In genomic region chr17:17947966-17948365, GRCh38 we compare ENCODE assay signal across 15 cellular contexts. TPM values are rescaled to one million over a fixed set of nuclear protein-coding genes. Genes with fewer than 3 reads are reported as not detected.
DNase-seq lines count a peak whose midpoint lies in the region; FAIRE-seq and TF ChIP-seq lines count a peak whose summit lies in the region.
"Had no signal": no experiment of that assay in that cellular context is flagged by ENCODE, and none has a peak within 500 bp of the region (broad histone marks: within the 10 kb centered on the region; RNA-seq: fewer than 3 reads in every experiment).

No MANE protein-coding gene starts in this region.

- H3K27ac Mint-ChIP-seq in astrocyte (ENCODE audit: unreplicated experiment) (no peak overlapping the region), mesothelial cell of epicardium (peak overlapping the region; percentile 86)
- H3K27ac Mint-ChIP-seq: activated CD4-positive, alpha-beta memory T cell treated with anti-CD3 and anti-CD28 coated beads, Interleukin-2, amount 10 ng/mL, durations not matched to agents 7 days and 5 days; endodermal cell; IgD-negative memory B cell had no signal

- TF ChIP-seq CTCF in AG04450 (IDR thresholded peaks at IDR 0.05; ENCODE audit: low read depth, low read length) (no peak), astrocyte (IDR thresholded peaks at IDR 0.05; ENCODE audit: insufficient read depth, low read depth, low read length) (no peak), mesothelial cell of epicardium (IDR thresholded peaks at IDR 0.05; ENCODE audit: unreplicated experiment) (no peak)

- H3F3A ChIP-seq in GM23248 (ENCODE audit: insufficient read depth) = peaks cover 13% of the 10 kb centered on the region; the same call in 1 of the 2 replicates

- H3K9me3 ChIP-seq in AG04450 (ENCODE audit: control insufficient read depth, insufficient read depth, low read length) = no peaks in the 10 kb centered on the region
- H3K9me3 ChIP-seq in GM23248 (ENCODE audit: low read depth) = no peaks in the 10 kb centered on the region
- no peaks in the 10 kb centered on the region for H3K9me3 ChIP-seq in astrocyte (ENCODE audit: insufficient read depth, low read depth, low read length)
- H3K9me3 ChIP-seq: gastrocnemius medialis, Peyer's patch had no signal

- H3K4me2 ChIP-seq in GM23248 (ENCODE audit: unreplicated experiment) (peak overlapping the region; percentile 39), astrocyte (ENCODE audit: low read length) (peak overlapping the region; percentile 49)

- H3K27me3 ChIP-seq in AG04450 (ENCODE audit: control insufficient read depth, insufficient read depth, low read length) = no peaks in the 10 kb centered on the region
- H3K27me3 ChIP-seq in GM23248 (replicated peaks; ENCODE audit: insufficient read depth) = no peaks in the 10 kb centered on the region
- H3K27me3 ChIP-seq in astrocyte (ENCODE audit: insufficient read depth, low read length) = no peaks in the 10 kb centered on the region
- H3K27me3 ChIP-seq: gastrocnemius medialis, Peyer's patch had no signal

- WGBS in GM23248 (ENCODE audit: low coverage in 1 of 2, low lambda C conversion rate in 2 of 2, missing lambda C conversion rate in 2 of 2), 2 experiments = 33 to 40% methylated on average over 1 of the region's 1 CpG

- H3K27ac ChIP-seq in AG04450 (ENCODE audit: low read depth, low read length) = peak overlapping the region; percentile 31
- peak overlapping the region; percentile 29 for H3K27ac ChIP-seq in GM23248
- no peak overlapping the region for H3K27ac ChIP-seq in astrocyte (ENCODE audit: low read depth, low read length)
- H3K27ac ChIP-seq: gastrocnemius medialis had no signal

- H3K4me3 ChIP-seq in AG04450 (ENCODE audit: low read depth, low read length) (no peak overlapping the region), GM23248 (0 out of 2 replicates have a peak overlapping the region, but pooled peaks have one; percentile 2), astrocyte (ENCODE audit: insufficient read depth, low read depth, low read length) (no peak overlapping the region)
- H3K4me3 ChIP-seq: gastrocnemius medialis, Peyer's patch had no signal

- H3K36me3 Mint-ChIP-seq in astrocyte (ENCODE audit: low read depth, unreplicated experiment) = no peaks in the 10 kb centered on the region
- H3K36me3 Mint-ChIP-seq in mesothelial cell of epicardium = no peaks in the 10 kb centered on the region

- H3K4me1 ChIP-seq in GM23248 (ENCODE audit: insufficient read depth) = peaks cover 28% of the 10 kb centered on the region
- peaks cover 21% of the 10 kb centered on the region for H3K4me1 ChIP-seq in astrocyte (ENCODE audit: insufficient read depth, low read length)

- DNase-seq in AG04450 (ENCODE audit: low read depth, low spot score) (no peak), GM23248 (peak; percentile 57), astrocyte (ENCODE audit: low read depth) (no peak), mesothelial cell of epicardium (ENCODE audit: low spot score in 2 of 2, unreplicated experiment in 2 of 2) (no peak), NCI-H2081 treated with DMSO at 0.1 percent for 48 hours (lab: John Stamatoyannopoulos, UW) (no peak), NCI-H526 treated with DMSO at 0.1 percent for 48 hours (lab: John Stamatoyannopoulos, UW) (no peak), NCI-H1436 treated with DMSO at 0.1 percent for 48 hours (lab: John Stamatoyannopoulos, UW) (no peak)
- DNase-seq: activated CD4-positive, alpha-beta memory T cell treated with anti-CD3 and anti-CD28 coated beads, Interleukin-2, amount 10 ng/mL, durations not matched to agents 7 days and 5 days; aorta; endodermal cell; gastrocnemius medialis; GOT3; stimulated activated CD4-positive, alpha-beta T cell treated with anti-CD3 and anti-CD28 coated beads, Interleukin-2, amount 100 ng/mL, for 24 hours had no signal

- POLR2A ChIA-PET in AG04450 (lab: Yijun Ruan, JAX) = interaction anchor here (1.1 kb wide), 1 partner anchor 34 kb away, joined by 3 read pairs; no protein-coding TSS in a partner anchor

- no peaks in the 10 kb centered on the region for H3K9me2 ChIP-seq in GM23248 (ENCODE audit: insufficient read depth)

- no peak overlapping the region for H3K4me3 Mint-ChIP-seq in astrocyte (ENCODE audit: unreplicated experiment)
- no peak overlapping the region for H3K4me3 Mint-ChIP-seq in mesothelial cell of epicardium
- H3K4me3 Mint-ChIP-seq: activated CD4-positive, alpha-beta memory T cell treated with anti-CD3 and anti-CD28 coated beads, Interleukin-2, amount 10 ng/mL, durations not matched to agents 7 days and 5 days; endodermal cell; IgD-negative memory B cell had no signal

- no peaks in the 10 kb centered on the region for H4K20me1 ChIP-seq in GM23248 (ENCODE audit: insufficient read depth)
- H4K20me1 ChIP-seq in astrocyte (ENCODE audit: insufficient read depth, low read length) = peaks cover 15% of the 10 kb centered on the region

- H3K4me1 Mint-ChIP-seq in astrocyte (ENCODE audit: low read depth, unreplicated experiment) (peaks cover 20% of the 10 kb centered on the region), mesothelial cell of epicardium (peaks cover 67% of the 10 kb centered on the region)

- no peaks in the 10 kb centered on the region for H3K27me3 Mint-ChIP-seq in astrocyte (ENCODE audit: low read depth, unreplicated experiment)
- no peaks in the 10 kb centered on the region for H3K27me3 Mint-ChIP-seq in mesothelial cell of epicardium (ENCODE audit: low read depth)
- H3K27me3 Mint-ChIP-seq: activated CD4-positive, alpha-beta memory T cell treated with anti-CD3 and anti-CD28 coated beads, Interleukin-2, amount 10 ng/mL, durations not matched to agents 7 days and 5 days; IgD-negative memory B cell had no signal

- H3K9me3 Mint-ChIP-seq in astrocyte (ENCODE audit: unreplicated experiment) (no peaks in the 10 kb centered on the region), mesothelial cell of epicardium (no peaks in the 10 kb centered on the region)
- H3K9me3 Mint-ChIP-seq: activated CD4-positive, alpha-beta memory T cell treated with anti-CD3 and anti-CD28 coated beads, Interleukin-2, amount 10 ng/mL, durations not matched to agents 7 days and 5 days; endodermal cell; IgD-negative memory B cell had no signal

- peak; percentile 68 for FAIRE-seq in astrocyte (lab: Jason Lieb, UNC)

- in situ Hi-C loops in GM23248 (cut with MboI) = no loop called here

- no peaks in the 10 kb centered on the region for H3K36me3 ChIP-seq in GM23248 (ENCODE audit: low read depth)
- H3K36me3 ChIP-seq in astrocyte (ENCODE audit: insufficient read depth, low read length) = no peaks in the 10 kb centered on the region
- H3K36me3 ChIP-seq: gastrocnemius medialis, Peyer's patch had no signal

- CTCF ChIA-PET in AG04450 (lab: Charles Lee) = interaction anchor here (1.2 to 2.2 kb wide), 2 partner anchors 29 to 57 kb away, joined by 4 to 12 read pairs; no protein-coding TSS in a partner anchor

- H3K79me2 ChIP-seq in GM23248 (ENCODE audit: insufficient read depth) (peaks cover 93% of the 10 kb centered on the region), astrocyte (ENCODE audit: insufficient read depth, low read length) (peaks cover 75% of the 10 kb centered on the region)

- no peak overlapping the region for H3K9ac ChIP-seq in GM23248
- H3K9ac ChIP-seq in astrocyte (ENCODE audit: low read length) = no peak overlapping the region

- no peak overlapping the region for H2AFZ ChIP-seq in GM23248
- no peak overlapping the region for H2AFZ ChIP-seq in astrocyte (ENCODE audit: low read depth, low read length)

RNA-seq across cellular contexts. Expression of gene TOM1L2, which starts 24.2 kb away (rescaled TPM):
- 24.1 and 25.5 TPM in 2 replicates for polyA plus RNA-seq in AG04450 (2011; rRNA removed)
- polyA minus RNA-seq in AG04450 (2011; rRNA and poly(A)+ RNA removed) = 34.5 and 37.5 TPM in 2 replicates
- 31.0 and 50.2 TPM in 2 replicates for total RNA-seq in GM23248 (2014; rRNA removed; shearing (Covaris generic))
- 25.5 and 27.3 TPM in 2 replicates for polyA plus RNA-seq in GM23248 (2016; fragmentation: Nextera tagmentation; extraction: Ambion mirVana)
- total RNA-seq in astrocyte = 50.3 and 54.4 TPM in 2 replicates
- 122 to 126 TPM (median 123 TPM) in 3 replicates for total RNA-seq in mesothelial cell of epicardium

RNA-seq across cellular contexts. Expression of gene DRC3, which starts 24.7 kb away (rescaled TPM):
- polyA plus RNA-seq in AG04450 (2011; rRNA removed) (0.52 and 0.77 TPM in 2 replicates), GM23248 (2016; fragmentation: Nextera tagmentation; extraction: Ambion mirVana) (2.2 and 3.2 TPM in 2 replicates)
- 0.43 and 1.6 TPM in 2 replicates for polyA minus RNA-seq in AG04450 (2011; rRNA and poly(A)+ RNA removed)
- 1.0 and 3.6 TPM in 2 replicates for total RNA-seq in GM23248 (2014; rRNA removed; shearing (Covaris generic))
- total RNA-seq in astrocyte (0.43 and 1.1 TPM in 2 replicates), mesothelial cell of epicardium (2.9 to 3.2 TPM (median 3.2 TPM) in 3 replicates)
- total RNA-seq: activated CD4-positive, alpha-beta memory T cell treated with anti-CD3 and anti-CD28 coated beads, Interleukin-2, amount 10 ng/mL, durations not matched to agents 7 days and 5 days had no signal
